Comparison of ENCODE assay signal across 30 cellular contexts in genomic region chrX:7946960-7947359, GRCh38.
"Had no signal": no experiment of that assay in that cellular context is flagged by ENCODE, and none has a peak within 500 bp of the region (broad histone marks: within the 10 kb centered on the region; RNA-seq: fewer than 3 reads in every experiment).

No MANE protein-coding gene starts in this region.

- H3K36me3 Mint-ChIP-seq: activated CD8-positive, alpha-beta memory T cell treated with anti-CD3 and anti-CD28 coated beads, Interleukin-2, amount 10 ng/mL, durations not matched to agents 7 days and 5 days; activated naive CD4-positive, alpha-beta T cell treated with anti-CD3 and anti-CD28 coated beads, Interleukin-2, amount 50 U/mL, for 24 hours; activated naive CD8-positive, alpha-beta T cell treated with anti-CD3 and anti-CD28 coated beads for 36 hours; brain had no signal

- DNase-seq: activated CD4-positive, alpha-beta T cell treated with anti-CD3 and anti-CD28 coated beads for 1 hour; activated CD4-positive, alpha-beta T cell treated with anti-CD3 and anti-CD28 coated beads for 4 hours; activated CD4-positive, alpha-beta T cell treated with anti-CD3 and anti-CD28 coated beads, Interleukin-2, amount 50 U/mL, for 1 hour; activated CD4-positive, alpha-beta T cell treated with anti-CD3 and anti-CD28 coated beads, Interleukin-2, amount 50 U/mL, for 48 hours; activated CD8-positive, alpha-beta memory T cell treated with anti-CD3 and anti-CD28 coated beads, Interleukin-2, amount 10 ng/mL, durations not matched to agents 7 days and 5 days; activated CD8-positive, alpha-beta memory T cell treated with anti-CD3 and anti-CD28 coated beads, Interleukin-2, amount 50 U/mL, for 4 hours; activated CD8-positive, alpha-beta T cell treated with anti-CD3 and anti-CD28 coated beads, Interleukin-2, amount 10 ng/mL, durations not matched to agents 7 days and 5 days; activated effector memory CD4-positive, alpha-beta T cell treated with anti-CD3 and anti-CD28 coated beads, Interleukin-2, amount 50 U/mL, for 16 hours; activated naive CD4-positive, alpha-beta T cell treated with anti-CD3 and anti-CD28 coated beads for 36 hours; activated naive CD8-positive, alpha-beta T cell treated with anti-CD3 and anti-CD28 coated beads for 36 hours; activated naive CD8-positive, alpha-beta T cell treated with anti-CD3 and anti-CD28 coated beads, Interleukin-2, amount 50 U/mL, for 24 hours; activated T-cell treated with anti-CD3 and anti-CD28 coated beads, Interleukin-2, amount 50 U/mL, for 1 hour; activated T-cell treated with anti-CD3 and anti-CD28 coated beads, Interleukin-2, amount 50 U/mL, for 48 hours; adrenal gland; amygdala; dorsolateral prefrontal cortex; effector memory CD4-positive, alpha-beta T cell; endodermal cell; foreskin fibroblast; head of caudate nucleus; T-helper 2 cell had no signal

- H3K4me3 ChIP-seq: adrenal gland, breast epithelium, coronary artery, dorsolateral prefrontal cortex had no signal

- H3K27ac Mint-ChIP-seq: activated CD8-positive, alpha-beta memory T cell treated with anti-CD3 and anti-CD28 coated beads, Interleukin-2, amount 10 ng/mL, durations not matched to agents 7 days and 5 days; activated CD8-positive, alpha-beta T cell treated with anti-CD3 and anti-CD28 coated beads, Interleukin-2, amount 10 ng/mL, durations not matched to agents 7 days and 5 days; activated naive CD4-positive, alpha-beta T cell treated with anti-CD3 and anti-CD28 coated beads for 36 hours; activated naive CD4-positive, alpha-beta T cell treated with anti-CD3 and anti-CD28 coated beads, Interleukin-2, amount 50 U/mL, for 24 hours; activated naive CD8-positive, alpha-beta T cell treated with anti-CD3 and anti-CD28 coated beads for 36 hours; activated naive CD8-positive, alpha-beta T cell treated with anti-CD3 and anti-CD28 coated beads, Interleukin-2, amount 50 U/mL, for 24 hours; activated T-helper 1 cell treated with anti-CD3 and anti-CD28 coated beads, Interleukin-12 subunit alpha, Interleukin-12 subunit beta, Interleukin-2, Interleukin-4 antibody, amounts not matched to agents 30 ng/mL and 10 ng/mL and 1 ng/mL, durations not matched to agents 14 hours and 24 hours and 36 hours; activated T-helper 2 cell treated with anti-CD3 and anti-CD28 coated beads, Interferon-gamma antibody, Interleukin-2, Interleukin-4, amounts not matched to agents 10 μg/mL and 5 μg/mL and 100 μg/mL, durations not matched to agents 14 hours and 24 hours and 36 hours; brain; dendritic cell treated with granulocyte-macrophage colony-stimulating factor and Interleukin-4, amounts not matched to agents 40 ng/mL and 50 ng/mL, for 4 days; endodermal cell had no signal

- H3K27me3 ChIP-seq: adrenal gland, breast epithelium had no signal

- H3K27ac ChIP-seq: adrenal gland, breast epithelium, coronary artery, dorsolateral prefrontal cortex had no signal

- ATAC-seq: activated CD8-positive, alpha-beta memory T cell treated with anti-CD3 and anti-CD28 coated beads, Interleukin-2, amount 10 ng/mL, durations not matched to agents 7 days and 5 days; activated CD8-positive, alpha-beta T cell treated with anti-CD3 and anti-CD28 coated beads, Interleukin-2, amount 10 ng/mL, durations not matched to agents 7 days and 5 days; activated naive CD8-positive, alpha-beta T cell treated with anti-CD3 and anti-CD28 coated beads, Interleukin-2, amount 50 U/mL, for 24 hours; esophagus mucosa had no signal

- H3K9me3 Mint-ChIP-seq: activated naive CD4-positive, alpha-beta T cell treated with anti-CD3 and anti-CD28 coated beads for 36 hours; activated naive CD4-positive, alpha-beta T cell treated with anti-CD3 and anti-CD28 coated beads, Interleukin-2, amount 50 U/mL, for 24 hours; activated naive CD8-positive, alpha-beta T cell treated with anti-CD3 and anti-CD28 coated beads for 36 hours; activated naive CD8-positive, alpha-beta T cell treated with anti-CD3 and anti-CD28 coated beads, Interleukin-2, amount 50 U/mL, for 24 hours; activated T-helper 1 cell treated with anti-CD3 and anti-CD28 coated beads, Interleukin-12 subunit alpha, Interleukin-12 subunit beta, Interleukin-2, Interleukin-4 antibody, amounts not matched to agents 30 ng/mL and 10 ng/mL and 1 ng/mL, durations not matched to agents 14 hours and 24 hours and 36 hours; activated T-helper 2 cell treated with anti-CD3 and anti-CD28 coated beads, Interferon-gamma antibody, Interleukin-2, Interleukin-4, amounts not matched to agents 10 μg/mL and 5 μg/mL and 100 μg/mL, durations not matched to agents 14 hours and 24 hours and 36 hours; brain; central memory CD8-positive, alpha-beta T cell; dendritic cell treated with granulocyte-macrophage colony-stimulating factor and Interleukin-4, amounts not matched to agents 40 ng/mL and 50 ng/mL, for 4 days; endodermal cell had no signal

- H3K27me3 Mint-ChIP-seq: activated CD8-positive, alpha-beta memory T cell treated with anti-CD3 and anti-CD28 coated beads, Interleukin-2, amount 10 ng/mL, durations not matched to agents 7 days and 5 days; activated naive CD4-positive, alpha-beta T cell treated with anti-CD3 and anti-CD28 coated beads, Interleukin-2, amount 50 U/mL, for 24 hours; activated naive CD8-positive, alpha-beta T cell treated with anti-CD3 and anti-CD28 coated beads for 36 hours; activated naive CD8-positive, alpha-beta T cell treated with anti-CD3 and anti-CD28 coated beads, Interleukin-2, amount 50 U/mL, for 24 hours; brain; dendritic cell treated with granulocyte-macrophage colony-stimulating factor and Interleukin-4, amounts not matched to agents 40 ng/mL and 50 ng/mL, for 4 days had no signal

- H3K4me1 ChIP-seq: adrenal gland, breast epithelium had no signal

- H3K36me3 ChIP-seq: adrenal gland, breast epithelium had no signal

- H3K4me3 Mint-ChIP-seq: activated CD8-positive, alpha-beta memory T cell treated with anti-CD3 and anti-CD28 coated beads, Interleukin-2, amount 10 ng/mL, durations not matched to agents 7 days and 5 days; activated CD8-positive, alpha-beta T cell treated with anti-CD3 and anti-CD28 coated beads, Interleukin-2, amount 10 ng/mL, durations not matched to agents 7 days and 5 days; activated naive CD4-positive, alpha-beta T cell treated with anti-CD3 and anti-CD28 coated beads for 36 hours; activated naive CD4-positive, alpha-beta T cell treated with anti-CD3 and anti-CD28 coated beads, Interleukin-2, amount 50 U/mL, for 24 hours; activated naive CD8-positive, alpha-beta T cell treated with anti-CD3 and anti-CD28 coated beads for 36 hours; activated naive CD8-positive, alpha-beta T cell treated with anti-CD3 and anti-CD28 coated beads, Interleukin-2, amount 50 U/mL, for 24 hours; activated T-helper 1 cell treated with anti-CD3 and anti-CD28 coated beads, Interleukin-12 subunit alpha, Interleukin-12 subunit beta, Interleukin-2, Interleukin-4 antibody, amounts not matched to agents 30 ng/mL and 10 ng/mL and 1 ng/mL, durations not matched to agents 14 hours and 24 hours and 36 hours; brain; central memory CD8-positive, alpha-beta T cell; dendritic cell treated with granulocyte-macrophage colony-stimulating factor and Interleukin-4, amounts not matched to agents 40 ng/mL and 50 ng/mL, for 4 days; endodermal cell had no signal

- H3K4me1 Mint-ChIP-seq: activated CD8-positive, alpha-beta memory T cell treated with anti-CD3 and anti-CD28 coated beads, Interleukin-2, amount 10 ng/mL, durations not matched to agents 7 days and 5 days; activated naive CD4-positive, alpha-beta T cell treated with anti-CD3 and anti-CD28 coated beads, Interleukin-2, amount 50 U/mL, for 24 hours; activated naive CD8-positive, alpha-beta T cell treated with anti-CD3 and anti-CD28 coated beads for 36 hours; activated naive CD8-positive, alpha-beta T cell treated with anti-CD3 and anti-CD28 coated beads, Interleukin-2, amount 50 U/mL, for 24 hours; central memory CD8-positive, alpha-beta T cell had no signal
